In genomic region chr5:77309140-77309539, GRCh38 we compare ENCODE assay signal across 28 cellular contexts.
"Had no signal": no experiment of that assay in that cellular context is flagged by ENCODE, and none has a peak within 500 bp of the region (broad histone marks: within the 10 kb centered on the region; RNA-seq: fewer than 3 reads in every experiment).

No MANE protein-coding gene starts in this region.

- H3K4me1 ChIP-seq: colonic mucosa, foreskin keratinocyte, gastrocnemius medialis had no signal

- ATAC-seq: effector memory CD8-positive, alpha-beta T cell; esophagus mucosa; foreskin keratinocyte; gastrocnemius medialis; gastroesophageal sphincter; heart left ventricle; heart right ventricle had no signal

- DNase-seq: colonic mucosa; cortex of kidney; dermis blood vessel endothelial cell; dorsolateral prefrontal cortex; effector CD4-positive, alpha-beta T cell; effector CD8-positive, alpha-beta T cell; effector memory CD4-positive, alpha-beta T cell; effector memory CD8-positive, alpha-beta T cell; endodermal cell; erythroblast; esophagus squamous epithelium; foreskin fibroblast; foreskin keratinocyte; foreskin melanocyte; gastrocnemius medialis; glutamatergic neuron; head of caudate nucleus; heart left ventricle; heart right ventricle had no signal

- H3K36me3 ChIP-seq: colonic mucosa, esophagus muscularis mucosa, esophagus squamous epithelium, gastrocnemius medialis, gastroesophageal sphincter, heart left ventricle, heart right ventricle had no signal

- H3K4me3 ChIP-seq: colonic mucosa, coronary artery, dorsolateral prefrontal cortex, esophagus muscularis mucosa, esophagus squamous epithelium, gastrocnemius medialis, gastroesophageal sphincter, heart left ventricle, heart right ventricle had no signal

- H3K27ac ChIP-seq: colonic mucosa, coronary artery, epithelial cell of prostate, esophagus muscularis mucosa, esophagus squamous epithelium, foreskin keratinocyte, gastrocnemius medialis, gastroesophageal sphincter, heart left ventricle, heart right ventricle had no signal

- H3K27me3 ChIP-seq: colonic mucosa, dorsolateral prefrontal cortex, esophagus muscularis mucosa, esophagus squamous epithelium, gastrocnemius medialis, gastroesophageal sphincter, heart left ventricle, heart right ventricle had no signal

- H3K9me3 ChIP-seq: colonic mucosa, esophagus muscularis mucosa, esophagus squamous epithelium, gastrocnemius medialis, gastroesophageal sphincter, heart left ventricle had no signal

- FAIRE-seq: colon, endometrium, endothelial cell of umbilical vein, frontal cortex had no signal
